8 cellular contexts compared by ENCODE assay signal in genomic region chr16:1972490-1972877, GRCh38. TPM values are rescaled to one million over a fixed set of nuclear protein-coding genes. Genes with fewer than 3 reads are reported as not detected.
DNase-seq lines count a peak whose midpoint lies in the region; ATAC-seq and TF ChIP-seq lines count a peak whose summit lies in the region.

No MANE protein-coding gene starts in this region.

- H3K79me2 ChIP-seq in KMS-11 (ENCODE audit: insufficient read depth, low read depth) = peaks cover 20% of the 10 kb centered on the region

- peak overlapping the region; percentile 93 for H3K9ac ChIP-seq in KMS-11

- peaks cover 15% of the 10 kb centered on the region for H3K4me1 Mint-ChIP-seq in Calu3 (ENCODE audit: low read depth, unreplicated experiment)
- H3K4me1 Mint-ChIP-seq in mesothelial cell of epicardium = peaks cover 22% of the 10 kb centered on the region

- H3K36me3 ChIP-seq in KMS-11 (ENCODE audit: insufficient read depth) (no peaks in the 10 kb centered on the region; the same call in 1 of the 2 replicates), breast epithelium (peaks cover 5% of the 10 kb centered on the region)

- no peaks in the 10 kb centered on the region for H4K20me1 ChIP-seq in KMS-11 (ENCODE audit: insufficient read depth)

- H2AFZ ChIP-seq in KMS-11 (ENCODE audit: low read depth) = peak overlapping the region; percentile 93

- BruUV-seq in Calu3 (replicated peaks; lab: Mats Ljungman, UMichigan) = no TSS peak

- DNase-seq in Calu3 (no peak), breast epithelium (ENCODE audit: low spot score in 2 of 2) (no peak), mesothelial cell of epicardium (ENCODE audit: low spot score in 2 of 2, unreplicated experiment in 2 of 2) (no peak), cerebellar cortex (ENCODE audit: low spot score) (no peak), mucosa of gallbladder (ENCODE audit: low spot score) (no peak)

- peak overlapping the region; percentile 70 for H3K27ac Mint-ChIP-seq in Calu3 (ENCODE audit: unreplicated experiment)
- H3K27ac Mint-ChIP-seq in mesothelial cell of epicardium = peak overlapping the region; percentile 97

- peak overlapping the region; percentile 95 for H3K4me2 ChIP-seq in KMS-11

- H3K36me3 Mint-ChIP-seq in Calu3 (ENCODE audit: insufficient read depth, unreplicated experiment) (peaks cover 52% of the 10 kb centered on the region), mesothelial cell of epicardium (peaks cover 7% of the 10 kb centered on the region)

- H3K4me3 Mint-ChIP-seq in Calu3 (ENCODE audit: low read depth, unreplicated experiment) (peak overlapping the region; percentile 99), mesothelial cell of epicardium (peak overlapping the region; percentile 93)

- H3K27ac ChIP-seq in KMS-11 (peak overlapping the region; percentile 78), breast epithelium (peak overlapping the region; percentile 86 to 94)

- CTCF ChIA-PET in Calu3 (lab: Charles Lee) = interaction anchor here (1.3 kb wide), 1 partner anchor 11 kb away, joined by 4 read pairs; the partner anchor contains the start of gene GFER

- no peak for TF ChIP-seq POLR2A in breast epithelium (IDR thresholded peaks at IDR 0.05)

- TF ChIP-seq CTCF in Calu3 (IDR thresholded peaks at IDR 0.05; ENCODE audit: unreplicated experiment) (no peak), KMS-11 (conservative IDR thresholded peaks at IDR 0.05; ENCODE audit: low read depth, low read length) (no peak), breast epithelium (IDR thresholded peaks at IDR 0.05) (no peak), mesothelial cell of epicardium (IDR thresholded peaks at IDR 0.05; ENCODE audit: unreplicated experiment) (no peak)

- H3K9me3 ChIP-seq in breast epithelium = no peaks in the 10 kb centered on the region

- intact Hi-C loops in Calu3 (cut with micrococcal nuclease; ENCODE audit: unreplicated experiment) = no loop called here
- intact Hi-C loops in breast epithelium (cut with DNase I; ENCODE audit: low total_unique reads) = no loop called here

- ATAC-seq in HG02870 (IDR thresholded peaks at IDR 0.05; ENCODE audit: unreplicated experiment) (no peak), HG02981 (IDR thresholded peaks at IDR 0.05; ENCODE audit: unreplicated experiment) (no peak)

- H3K4me3 ChIP-seq in KMS-11 (IDR thresholded peaks at IDR 0.05; ENCODE audit: insufficient read depth, low read depth, low read length) (no peak overlapping the region), breast epithelium (peak overlapping the region; percentile 77 to 100 (median 98))

- H3K27me3 Mint-ChIP-seq in Calu3 (ENCODE audit: unreplicated experiment) = no peaks in the 10 kb centered on the region
- H3K27me3 Mint-ChIP-seq in mesothelial cell of epicardium (ENCODE audit: low read depth) = peaks cover 1% of the 10 kb centered on the region

- H3K27me3 ChIP-seq in KMS-11 (ENCODE audit: insufficient read depth, low read depth) (no peaks in the 10 kb centered on the region), breast epithelium (no peaks in the 10 kb centered on the region)

- H3K4me1 ChIP-seq in KMS-11 (ENCODE audit: low read depth, poor library complexity, severe bottlenecking) (peaks cover 10% of the 10 kb centered on the region), breast epithelium (peaks cover 10 to 12% of the 10 kb centered on the region in 2 donors)

- no peaks in the 10 kb centered on the region for H3K9me3 Mint-ChIP-seq in Calu3 (ENCODE audit: low read depth, unreplicated experiment)
- H3K9me3 Mint-ChIP-seq in mesothelial cell of epicardium = no peaks in the 10 kb centered on the region

RNA-seq across cellular contexts. Expression of gene TBL3, which starts 0.6 kb away (rescaled TPM):
- total RNA-seq in Calu3 (2022) (62.0 and 71.1 TPM in 2 replicates), breast epithelium (10 to 100 TPM; 32.9 to 42.3 (median 33.1) TPM), mesothelial cell of epicardium (35.5 to 40.6 TPM (median 37.2 TPM) in 3 replicates), mucosa of gallbladder (32.5 TPM)

RNA-seq across cellular contexts. Expression of gene RNF151, which starts 5.8 kb away (rescaled TPM):
- not detected in 2 replicates for total RNA-seq in Calu3 (2022)
- under 1 TPM in 1 of 3 donors, not detected in 2; 0.98 TPM for total RNA-seq in breast epithelium
- not detected in 3 replicates for total RNA-seq in mesothelial cell of epicardium
- total RNA-seq in mucosa of gallbladder = not detected

RNA-seq across cellular contexts. Expression of gene RPS2, which starts 7.9 kb away (rescaled TPM):
- 2,674 and 2,950 TPM in 2 replicates for total RNA-seq in Calu3 (2022)
- total RNA-seq in breast epithelium = 1,000 to 10,000 TPM; 1,340 to 2,607 (median 1,661) TPM
- total RNA-seq in mesothelial cell of epicardium = 2,265 to 2,496 TPM (median 2,379 TPM) in 3 replicates
- total RNA-seq in mucosa of gallbladder = 1,121 TPM

RNA-seq across cellular contexts. Expression of gene NOXO1, which starts 8.8 kb away (rescaled TPM):
- total RNA-seq in Calu3 (2022) (10.1 and 11.8 TPM in 2 replicates), breast epithelium (under 1 TPM in 2 of 3 donors, not detected in 1; 0.88 to 0.98 TPM), mesothelial cell of epicardium (0.42 to 1.3 TPM (median 0.73 TPM) in 3 replicates), mucosa of gallbladder (2.7 TPM)

RNA-seq across cellular contexts. Expression of gene GFER, which starts 11.5 kb away (rescaled TPM):
- total RNA-seq in Calu3 (2022) = 40.8 and 43.5 TPM in 2 replicates
- total RNA-seq in breast epithelium = 10 to 100 TPM; 15.7 to 18.1 (median 17.9) TPM
- 22.8 to 26.5 TPM (median 23.7 TPM) in 3 replicates for total RNA-seq in mesothelial cell of epicardium
- 34.3 TPM for total RNA-seq in mucosa of gallbladder
